6 cellular contexts compared by ENCODE assay signal in the genomic region with DNA sequence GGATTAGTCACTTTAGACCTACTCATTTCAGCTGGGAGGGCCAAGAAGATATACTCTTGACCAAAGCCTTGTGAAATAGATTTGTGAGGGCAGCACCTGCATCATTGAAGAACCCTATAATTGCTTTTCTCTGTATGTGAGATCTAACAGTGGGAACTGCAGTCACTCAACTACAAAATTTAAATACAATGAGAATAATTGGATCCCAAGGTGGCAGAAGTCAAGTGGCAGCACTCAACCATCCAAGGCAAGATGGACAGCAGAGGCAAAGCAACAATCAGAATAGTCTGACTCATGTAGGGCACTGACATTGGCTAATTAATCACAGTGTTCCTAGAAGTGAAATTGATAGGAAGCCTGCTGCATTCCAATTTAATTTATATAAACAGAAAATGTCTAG.
"Had no signal": no experiment of that assay in that cellular context is flagged by ENCODE, and none has a peak within 500 bp of the region (broad histone marks: within the 10 kb centered on the region; RNA-seq: fewer than 3 reads in every experiment).

No MANE protein-coding gene starts in this region.

- H3K27ac ChIP-seq: HL-60, KMS-11 had no signal

- DNase-seq: IMR-90, KBM-7, KG1 had no signal

- H3K4me3 ChIP-seq: K562 had no signal
